17 cellular contexts compared by ENCODE assay signal in the genomic region with DNA sequence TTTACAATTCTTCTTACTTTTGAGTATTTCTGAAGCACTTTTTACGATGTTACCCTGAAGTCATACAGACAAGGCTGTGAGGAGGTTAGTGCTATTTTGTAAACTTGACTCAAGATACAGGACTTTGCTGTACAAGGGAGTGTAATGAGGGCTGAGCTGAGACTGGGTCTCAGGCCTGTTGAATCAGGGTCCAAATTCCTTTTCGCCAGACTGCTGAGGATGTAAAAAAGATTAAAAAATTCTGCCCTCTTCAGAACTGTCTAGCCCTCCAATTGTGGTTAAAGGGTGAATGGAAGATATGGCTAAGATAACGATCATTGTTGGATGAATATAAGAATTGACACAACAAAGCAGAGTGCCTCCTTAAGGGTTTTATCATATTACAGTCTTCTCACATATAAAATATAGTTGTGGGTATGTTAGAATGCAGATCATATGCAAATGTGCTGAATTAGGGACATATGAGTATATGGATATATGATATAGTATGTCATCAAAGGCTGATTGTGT.
DNase-seq lines count a peak whose midpoint lies in the region; ATAC-seq and TF ChIP-seq lines count a peak whose summit lies in the region.
"Had no signal": no experiment of that assay in that cellular context is flagged by ENCODE, and none has a peak within 500 bp of the region (broad histone marks: within the 10 kb centered on the region; RNA-seq: fewer than 3 reads in every experiment).

No MANE protein-coding gene starts in this region.

- no CpG with 5 or more reads among the region's 3 CpGs for WGBS in trophoblast cell (ENCODE audit: extremely low coverage, insufficient coverage, insufficient read length)

- peak overlapping the region; percentile 91 for H3K14ac ChIP-seq in trophoblast cell (ENCODE audit: low read length)

- H3K9ac ChIP-seq in DND-41 (ENCODE audit: low read depth, low read length) (no peak overlapping the region), trophoblast cell (ENCODE audit: low read length) (no peak overlapping the region)

- peak overlapping the region; percentile 97 for H2BK12ac ChIP-seq in trophoblast cell (ENCODE audit: low read length)

- peaks cover 37% of the 10 kb centered on the region for H3K4me1 ChIP-seq in DND-41 (ENCODE audit: insufficient read depth, low read length)
- H3K4me1 ChIP-seq in trophoblast cell (ENCODE audit: control insufficient read depth in 1 of 2, insufficient read depth in 2 of 2, low read length in 2 of 2): peaks cover 0 to 2% of the 10 kb centered on the region in 2 experiments
- H3K4me1 ChIP-seq: BE2C had no signal

- peak overlapping the region; percentile 98 for H2BK120ac ChIP-seq in trophoblast cell (ENCODE audit: insufficient read depth, low read length, poor library complexity)

- DNase-seq in DND-41 (no peak), glomerular visceral epithelial cell (ENCODE audit: extremely low spot score) (peak; percentile 36), trophoblast cell (no peak), hippocampal formation (lab: John Stamatoyannopoulos, UW) (no peak)
- DNase-seq: BE2C; CD4-positive, CD25-positive, alpha-beta regulatory T cell; COR-L47; KBM-7; NCI-H1436; NCI-H2029; NCI-H345; NCI-H524 treated with DMSO at 0.1 percent for 48 hours; PC-9 had no signal

- peak overlapping the region; percentile 54 for H3K27ac ChIP-seq in DND-41 (ENCODE audit: low read length)
- peak overlapping the region; percentile 46 for H3K27ac ChIP-seq in trophoblast cell (ENCODE audit: low read depth, low read length)
- H3K27ac ChIP-seq: PC-9 had no signal

- H3K4me2 ChIP-seq in DND-41 (ENCODE audit: insufficient read depth, low read length) (no peak overlapping the region), trophoblast cell (ENCODE audit: low read length) (no peak overlapping the region)
- H3K4me2 ChIP-seq: PC-9 had no signal

- peak overlapping the region; percentile 60 for H4K12ac ChIP-seq in trophoblast cell (ENCODE audit: low read depth, low read length)

- H3K4ac ChIP-seq in trophoblast cell (ENCODE audit: low read depth, low read length): no peak overlapping the region

- peak overlapping the region; percentile 99 for H2BK5ac ChIP-seq in trophoblast cell (ENCODE audit: low read depth, low read length, poor library complexity)

- no peak overlapping the region for H3K4me3 ChIP-seq in DND-41 (ENCODE audit: low read depth in 1 of 2, low read length in 2 of 2)
- no peak overlapping the region for H3K4me3 ChIP-seq in trophoblast cell (ENCODE audit: low read depth, low read length)
- H3K4me3 ChIP-seq: PC-9 had no signal

- H3K79me2 ChIP-seq in DND-41 (ENCODE audit: insufficient read depth, low read length) (no peaks in the 10 kb centered on the region), trophoblast cell (ENCODE audit: control insufficient read depth, insufficient read depth, low read length, poor library complexity) (no peaks in the 10 kb centered on the region)

- H4K91ac ChIP-seq in trophoblast cell (ENCODE audit: low read depth, low read length): peak overlapping the region; percentile 87

- H3K9me3 ChIP-seq in DND-41 (ENCODE audit: insufficient read depth, low read length, severe bottlenecking) (no peaks in the 10 kb centered on the region), trophoblast cell (ENCODE audit: insufficient read depth, low read depth, low read length) (no peaks in the 10 kb centered on the region)
- H3K9me3 ChIP-seq: BE2C had no signal

- peak overlapping the region; percentile 80 for H4K8ac ChIP-seq in trophoblast cell (ENCODE audit: low read depth, low read length)

- H3K36me3 ChIP-seq in DND-41 (ENCODE audit: insufficient read depth, low read length) (no peaks in the 10 kb centered on the region), trophoblast cell (ENCODE audit: control insufficient read depth in 1 of 2, insufficient read depth in 2 of 2, low read length in 2 of 2) (no peaks in the 10 kb centered on the region)
- H3K36me3 ChIP-seq: BE2C had no signal

- ATAC-seq in DND-41 (ENCODE audit: insufficient read depth, low read depth) (no peak; the same call in 2 of the 3 replicates), SK-N-SH treated with all-trans-retinoic acid at 6 μM for 48 hours (peak; percentile 37), GM21423 (IDR thresholded peaks at IDR 0.05; ENCODE audit: unreplicated experiment) (no peak), GM21576 (IDR thresholded peaks at IDR 0.05; ENCODE audit: unreplicated experiment) (no peak), GM18858 (IDR thresholded peaks at IDR 0.05; ENCODE audit: unreplicated experiment) (no peak)

- H3K79me1 ChIP-seq in trophoblast cell (ENCODE audit: low read length): peaks cover 21% of the 10 kb centered on the region

- H4K20me1 ChIP-seq in DND-41 (ENCODE audit: insufficient read depth, low read length): no peaks in the 10 kb centered on the region

- no peak overlapping the region for H2AFZ ChIP-seq in DND-41 (ENCODE audit: low read depth, low read length)
- no peak overlapping the region for H2AFZ ChIP-seq in trophoblast cell (ENCODE audit: insufficient read depth, low read length, poor library complexity)
- H2AFZ ChIP-seq: PC-9 had no signal

- no peak overlapping the region for H3K23ac ChIP-seq in trophoblast cell (ENCODE audit: low read length)

- no peak overlapping the region for H3K18ac ChIP-seq in trophoblast cell (ENCODE audit: low read length)

- no peaks in the 10 kb centered on the region for H3K27me3 ChIP-seq in DND-41 (ENCODE audit: insufficient read depth, low read length, poor library complexity)
- H3K27me3 ChIP-seq in trophoblast cell (ENCODE audit: insufficient read depth, low read length): no peaks in the 10 kb centered on the region
- H3K27me3 ChIP-seq: BE2C had no signal

- no peak overlapping the region for H2AK5ac ChIP-seq in trophoblast cell (ENCODE audit: low read length)

- TF ChIP-seq CTCF in DND-41 (IDR thresholded peaks at IDR 0.05; ENCODE audit: borderline replicate concordance, extremely low read depth, low read length, poor library complexity, severe bottlenecking): no peak

TF ChIP-seq in SK-N-SH treated with all-trans-retinoic acid at 6 μM for 48 hours, 23 proteins besides CTCF, POLR2A, EP300 and RAD21 (continues in another document):
- TF ChIP-seq ZNF8 (CRISPR knock-in tag; IDR thresholded peaks at IDR 0.05) (no peak), TCF4 (CRISPR knock-in tag; IDR thresholded peaks at IDR 0.05; ENCODE audit: borderline replicate concordance) (no peak), ARNTL (CRISPR knock-in tag; IDR thresholded peaks at IDR 0.05; ENCODE audit: borderline replicate concordance, low read depth) (no peak), SNAI2 (CRISPR knock-in tag; IDR thresholded peaks at IDR 0.05) (no peak), ZFP3 (CRISPR knock-in tag; IDR thresholded peaks at IDR 0.05) (no peak), ZFP30 (CRISPR knock-in tag; IDR thresholded peaks at IDR 0.05) (no peak), BACH2 (CRISPR knock-in tag; IDR thresholded peaks at IDR 0.05; ENCODE audit: borderline replicate concordance) (no peak), ZNF565 (CRISPR knock-in tag; conservative IDR thresholded peaks at IDR 0.05; ENCODE audit: low read depth) (no peak), ISL1 (CRISPR knock-in tag; IDR thresholded peaks at IDR 0.05) (no peak), PPARA (CRISPR knock-in tag; IDR thresholded peaks at IDR 0.05; ENCODE audit: borderline replicate concordance) (no peak), GLIS3 (CRISPR knock-in tag; IDR thresholded peaks at IDR 0.05) (no peak), CSDC2 (CRISPR knock-in tag; IDR thresholded peaks at IDR 0.05) (no peak), RARB (CRISPR knock-in tag; IDR thresholded peaks at IDR 0.05) (no peak), TOX (CRISPR knock-in tag; IDR thresholded peaks at IDR 0.05; ENCODE audit: borderline replicate concordance) (no peak), ESRRG (CRISPR knock-in tag; IDR thresholded peaks at IDR 0.05) (no peak), ZNF70 (CRISPR knock-in tag; IDR thresholded peaks at IDR 0.05) (no peak)
- TF ChIP-seq, protein P1, sequence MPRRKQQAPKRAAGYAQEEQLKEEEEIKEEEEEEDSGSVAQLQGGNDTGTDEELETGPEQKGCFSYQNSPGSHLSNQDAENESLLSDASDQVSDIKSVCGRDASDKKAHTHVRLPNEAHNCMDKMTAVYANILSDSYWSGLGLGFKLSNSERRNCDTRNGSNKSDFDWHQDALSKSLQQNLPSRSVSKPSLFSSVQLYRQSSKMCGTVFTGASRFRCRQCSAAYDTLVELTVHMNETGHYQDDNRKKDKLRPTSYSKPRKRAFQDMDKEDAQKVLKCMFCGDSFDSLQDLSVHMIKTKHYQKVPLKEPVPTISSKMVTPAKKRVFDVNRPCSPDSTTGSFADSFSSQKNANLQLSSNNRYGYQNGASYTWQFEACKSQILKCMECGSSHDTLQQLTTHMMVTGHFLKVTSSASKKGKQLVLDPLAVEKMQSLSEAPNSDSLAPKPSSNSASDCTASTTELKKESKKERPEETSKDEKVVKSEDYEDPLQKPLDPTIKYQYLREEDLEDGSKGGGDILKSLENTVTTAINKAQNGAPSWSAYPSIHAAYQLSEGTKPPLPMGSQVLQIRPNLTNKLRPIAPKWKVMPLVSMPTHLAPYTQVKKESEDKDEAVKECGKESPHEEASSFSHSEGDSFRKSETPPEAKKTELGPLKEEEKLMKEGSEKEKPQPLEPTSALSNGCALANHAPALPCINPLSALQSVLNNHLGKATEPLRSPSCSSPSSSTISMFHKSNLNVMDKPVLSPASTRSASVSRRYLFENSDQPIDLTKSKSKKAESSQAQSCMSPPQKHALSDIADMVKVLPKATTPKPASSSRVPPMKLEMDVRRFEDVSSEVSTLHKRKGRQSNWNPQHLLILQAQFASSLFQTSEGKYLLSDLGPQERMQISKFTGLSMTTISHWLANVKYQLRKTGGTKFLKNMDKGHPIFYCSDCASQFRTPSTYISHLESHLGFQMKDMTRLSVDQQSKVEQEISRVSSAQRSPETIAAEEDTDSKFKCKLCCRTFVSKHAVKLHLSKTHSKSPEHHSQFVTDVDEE (CRISPR knock-in tag; IDR thresholded peaks at IDR 0.05): no peak
- TF ChIP-seq, protein P2, sequence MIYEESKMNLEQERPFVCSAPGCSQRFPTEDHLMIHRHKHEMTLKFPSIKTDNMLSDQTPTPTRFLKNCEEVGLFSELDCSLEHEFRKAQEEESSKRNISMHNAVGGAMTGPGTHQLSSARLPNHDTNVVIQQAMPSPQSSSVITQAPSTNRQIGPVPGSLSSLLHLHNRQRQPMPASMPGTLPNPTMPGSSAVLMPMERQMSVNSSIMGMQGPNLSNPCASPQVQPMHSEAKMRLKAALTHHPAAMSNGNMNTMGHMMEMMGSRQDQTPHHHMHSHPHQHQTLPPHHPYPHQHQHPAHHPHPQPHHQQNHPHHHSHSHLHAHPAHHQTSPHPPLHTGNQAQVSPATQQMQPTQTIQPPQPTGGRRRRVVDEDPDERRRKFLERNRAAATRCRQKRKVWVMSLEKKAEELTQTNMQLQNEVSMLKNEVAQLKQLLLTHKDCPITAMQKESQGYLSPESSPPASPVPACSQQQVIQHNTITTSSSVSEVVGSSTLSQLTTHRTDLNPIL (CRISPR knock-in tag; IDR thresholded peaks at IDR 0.05; ENCODE audit: low read depth): no peak
